Comparison of ENCODE assay signal across 11 cellular contexts in the genomic region with DNA sequence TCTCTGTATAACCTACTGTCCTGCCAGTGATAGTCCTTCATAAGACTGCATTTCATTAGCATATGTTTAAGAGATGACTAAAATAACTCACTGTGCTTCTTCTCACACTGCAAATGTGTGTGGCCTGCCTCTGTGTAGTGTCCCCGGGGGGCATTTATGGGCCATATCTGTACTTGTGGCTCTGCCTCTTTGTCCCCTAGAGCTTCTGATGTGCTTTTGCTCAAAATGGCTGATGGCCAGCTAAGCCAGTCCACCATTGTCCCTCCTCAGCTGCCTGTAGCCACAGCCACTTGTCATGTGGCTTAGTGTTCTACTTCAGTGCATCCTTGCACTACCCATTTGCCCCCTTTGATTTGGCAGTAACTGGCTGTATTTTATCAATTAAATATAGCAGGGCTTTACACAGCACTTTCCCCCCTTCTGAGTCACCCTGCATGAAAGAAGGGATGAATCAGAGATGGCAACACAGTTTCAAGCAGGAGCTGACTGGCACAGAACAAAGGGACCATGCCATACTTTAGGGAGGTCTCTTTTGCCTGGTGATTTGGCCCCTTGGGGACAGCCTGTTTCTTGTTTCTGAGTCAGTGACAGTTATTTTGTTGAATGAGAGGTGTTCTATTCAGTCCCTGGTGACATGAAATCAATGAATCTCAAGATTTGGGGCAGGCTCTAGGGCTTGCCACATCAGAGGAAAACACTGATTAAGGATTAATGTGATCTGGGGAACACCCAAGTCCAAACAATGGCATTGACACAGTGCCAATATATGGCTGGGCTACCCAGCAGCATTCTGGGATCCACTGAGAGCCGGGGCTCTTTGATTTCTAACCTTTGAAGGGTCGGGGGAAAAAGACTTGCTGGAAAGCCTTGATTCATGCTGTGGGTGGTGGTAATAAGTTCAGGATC.
DNase-seq lines count a peak whose midpoint lies in the region; ATAC-seq and TF ChIP-seq lines count a peak whose summit lies in the region.
"Had no signal": no experiment of that assay in that cellular context is flagged by ENCODE, and none has a peak within 500 bp of the region (broad histone marks: within the 10 kb centered on the region; RNA-seq: fewer than 3 reads in every experiment).

No MANE protein-coding gene starts in this region.

- H3K9me3 Mint-ChIP-seq in activated naive CD4-positive, alpha-beta T cell treated with anti-CD3 and anti-CD28 coated beads, Interleukin-2, amount 50 U/mL, for 72 hours, result no peaks in the 10 kb centered on the region
- no peaks in the 10 kb centered on the region for H3K9me3 Mint-ChIP-seq in activated naive CD4-positive, alpha-beta T cell treated with anti-CD3 and anti-CD28 coated beads, Interleukin-2, amount 10 ng/mL, durations not matched to agents 7 days and 5 days
- H3K9me3 Mint-ChIP-seq in progenitor cell of endocrine pancreas (ENCODE audit: low read depth), result peaks cover 3% of the 10 kb centered on the region
- H3K9me3 Mint-ChIP-seq: T-helper 1 cell treated with Interleukin-12 subunit alpha and Interleukin-12 subunit beta and Interleukin-4 antibody, amounts not matched to agents 30 μg/mL and 1 μg/mL, for 36 hours had no signal

- TF ChIP-seq CTCF in fibroblast of pulmonary artery (IDR thresholded peaks at IDR 0.05; ENCODE audit: low read length, missing control alignments) (no peak), progenitor cell of endocrine pancreas (IDR thresholded peaks at IDR 0.05; ENCODE audit: unreplicated experiment) (no peak)

- peaks cover 16% of the 10 kb centered on the region for H3K27me3 Mint-ChIP-seq in activated naive CD4-positive, alpha-beta T cell treated with anti-CD3 and anti-CD28 coated beads, Interleukin-2, amount 10 ng/mL, durations not matched to agents 7 days and 5 days
- H3K27me3 Mint-ChIP-seq in progenitor cell of endocrine pancreas, result peaks cover 33% of the 10 kb centered on the region

- ATAC-seq in activated naive CD4-positive, alpha-beta T cell treated with anti-CD3 and anti-CD28 coated beads, Interleukin-2, amount 50 U/mL, for 72 hours, result peak; percentile 57 to 78
- ATAC-seq in HG03457 (IDR thresholded peaks at IDR 0.05; ENCODE audit: unreplicated experiment), result no peak

- peak overlapping the region in 1 of 2 donors; percentile 23 for H3K27ac Mint-ChIP-seq in activated naive CD4-positive, alpha-beta T cell treated with anti-CD3 and anti-CD28 coated beads, Interleukin-2, amount 50 U/mL, for 72 hours
- H3K27ac Mint-ChIP-seq in activated naive CD4-positive, alpha-beta T cell treated with anti-CD3 and anti-CD28 coated beads, Interleukin-2, amount 10 ng/mL, durations not matched to agents 7 days and 5 days, result no peak overlapping the region
- H3K27ac Mint-ChIP-seq in progenitor cell of endocrine pancreas, result no peak overlapping the region
- H3K27ac Mint-ChIP-seq: T-helper 1 cell treated with Interleukin-12 subunit alpha and Interleukin-12 subunit beta and Interleukin-4 antibody, amounts not matched to agents 30 μg/mL and 1 μg/mL, for 36 hours had no signal

- no peak overlapping the region for H3K4me3 Mint-ChIP-seq in activated naive CD4-positive, alpha-beta T cell treated with anti-CD3 and anti-CD28 coated beads, Interleukin-2, amount 10 ng/mL, durations not matched to agents 7 days and 5 days
- no peak overlapping the region for H3K4me3 Mint-ChIP-seq in progenitor cell of endocrine pancreas (ENCODE audit: low read depth)
- H3K4me3 Mint-ChIP-seq: T-helper 1 cell treated with Interleukin-12 subunit alpha and Interleukin-12 subunit beta and Interleukin-4 antibody, amounts not matched to agents 30 μg/mL and 1 μg/mL, for 36 hours had no signal

- no peak for DNase-seq in activated naive CD4-positive, alpha-beta T cell treated with anti-CD3 and anti-CD28 coated beads, Interleukin-2, amount 50 U/mL, for 72 hours (ENCODE audit: low spot score in 2 of 2)
- DNase-seq in activated naive CD4-positive, alpha-beta T cell treated with anti-CD3 and anti-CD28 coated beads, Interleukin-2, amount 10 ng/mL, durations not matched to agents 7 days and 5 days, result no peak
- peak; percentile 86 for DNase-seq in NCI-H69 (lab: John Stamatoyannopoulos, UW)
- DNase-seq in fibroblast of pulmonary artery (ENCODE audit: low read depth), result peak; percentile 51
- peak; percentile 29 for DNase-seq in superior temporal gyrus (ENCODE audit: extremely low spot score)
- DNase-seq in progenitor cell of endocrine pancreas (ENCODE audit: low spot score, unreplicated experiment), result no peak
- DNase-seq in NCI-H2227 (lab: John Stamatoyannopoulos, UW; ENCODE audit: unreplicated experiment), result no peak
- DNase-seq: NCI-H1105 had no signal

- H3K4me1 Mint-ChIP-seq in activated naive CD4-positive, alpha-beta T cell treated with anti-CD3 and anti-CD28 coated beads, Interleukin-2, amount 10 ng/mL, durations not matched to agents 7 days and 5 days, result no peaks in the 10 kb centered on the region
- peaks cover 6% of the 10 kb centered on the region for H3K4me1 Mint-ChIP-seq in progenitor cell of endocrine pancreas (ENCODE audit: low read depth)

- CTCF ChIA-PET in activated naive CD4-positive, alpha-beta T cell treated with anti-CD3 and anti-CD28 coated beads, Interleukin-2, amount 10 ng/mL, durations not matched to agents 7 days and 5 days (lab: Charles Lee), result no interaction called here

- no peak overlapping the region for H3K4me3 ChIP-seq in fibroblast of pulmonary artery (replicated peaks; ENCODE audit: low read depth, low read length)
- H3K4me3 ChIP-seq: esophagus muscularis mucosa had no signal

- no peaks in the 10 kb centered on the region for H3K36me3 Mint-ChIP-seq in activated naive CD4-positive, alpha-beta T cell treated with anti-CD3 and anti-CD28 coated beads, Interleukin-2, amount 50 U/mL, for 72 hours
- H3K36me3 Mint-ChIP-seq in activated naive CD4-positive, alpha-beta T cell treated with anti-CD3 and anti-CD28 coated beads, Interleukin-2, amount 10 ng/mL, durations not matched to agents 7 days and 5 days, result no peaks in the 10 kb centered on the region
- H3K36me3 Mint-ChIP-seq in progenitor cell of endocrine pancreas (ENCODE audit: insufficient read depth), result no peaks in the 10 kb centered on the region

Comparison
In these comparisons a context has a peak if more than half of its experiments do, and no peak if none do; other contexts are left out.
1. DNase-seq: peak in NCI-H69 (single experiment), fibroblast of pulmonary artery (single experiment) and superior temporal gyrus (single experiment); none in activated naive CD4-positive, alpha-beta T cell treated with anti-CD3 and anti-CD28 coated beads, Interleukin-2, amount 50 U/mL, for 72 hours (0 of 2), activated naive CD4-positive, alpha-beta T cell treated with anti-CD3 and anti-CD28 coated beads, Interleukin-2, amount 10 ng/mL, durations not matched to agents 7 days and 5 days (single experiment), progenitor cell of endocrine pancreas (single experiment) and NCI-H2227 (single experiment).